10 cellular contexts compared by ENCODE assay signal in the genomic region with DNA sequence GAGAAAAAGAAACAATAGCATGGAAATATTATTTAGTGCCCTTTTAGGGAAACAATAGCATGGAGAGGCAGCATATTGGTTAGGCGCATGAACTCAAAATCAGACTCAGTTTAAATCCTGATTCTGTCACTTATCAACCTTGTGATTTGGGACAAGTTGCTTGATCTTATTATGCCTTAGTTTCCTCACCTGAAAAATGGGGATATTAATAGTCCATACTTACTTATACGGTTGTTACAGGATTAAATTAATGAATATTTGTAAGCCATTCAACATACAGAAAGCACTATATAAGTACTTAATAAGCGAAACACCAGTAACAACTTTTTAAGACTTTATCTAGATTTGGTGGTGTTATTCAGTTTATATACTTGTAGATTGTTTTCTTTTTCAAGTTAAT. TPM values are rescaled to one million over a fixed set of nuclear protein-coding genes. Genes with fewer than 3 reads are reported as not detected.
DNase-seq lines count a peak whose midpoint lies in the region; ATAC-seq, FAIRE-seq and TF ChIP-seq lines count a peak whose summit lies in the region.
"Had no signal": no experiment of that assay in that cellular context is flagged by ENCODE, and none has a peak within 500 bp of the region (broad histone marks: within the 10 kb centered on the region; RNA-seq: fewer than 3 reads in every experiment).

No MANE protein-coding gene starts in this region.

- no peaks in the 10 kb centered on the region for H3K9me3 ChIP-seq in OCI-LY1 (ENCODE audit: low read length)
- H3K9me3 ChIP-seq in endothelial cell of umbilical vein (replicated peaks; ENCODE audit: control insufficient read depth, insufficient read depth, low read length), result no peaks in the 10 kb centered on the region
- H3K9me3 ChIP-seq: thyroid gland had no signal

- no peaks in the 10 kb centered on the region for H3K9me1 ChIP-seq in endothelial cell of umbilical vein (replicated peaks; ENCODE audit: control insufficient read depth, extremely low read depth, insufficient read depth, low read length)

- H3K27me3 ChIP-seq in GM06990 (replicated peaks; ENCODE audit: control insufficient read depth, insufficient read depth, low read length) (no peaks in the 10 kb centered on the region), OCI-LY1 (ENCODE audit: insufficient read depth, low read length) (no peaks in the 10 kb centered on the region), endothelial cell of umbilical vein (ENCODE audit: control insufficient read depth in 2 of 2, insufficient read depth in 2 of 2, low read length in 2 of 2) (peaks cover 7 to 15% of the 10 kb centered on the region in 2 experiments), rectal smooth muscle tissue (ENCODE audit: control insufficient read depth, insufficient read depth, low read length) (no peaks in the 10 kb centered on the region)
- H3K27me3 ChIP-seq: thyroid gland had no signal

- H4K20me1 ChIP-seq in OCI-LY1 (ENCODE audit: insufficient read depth, low read length), result no peaks in the 10 kb centered on the region
- H4K20me1 ChIP-seq in endothelial cell of umbilical vein (replicated peaks; ENCODE audit: control insufficient read depth, extremely low read depth, insufficient read depth, low read length), result no peaks in the 10 kb centered on the region

- H3K9me2 ChIP-seq in OCI-LY1 (ENCODE audit: low read depth, low read length), result no peaks in the 10 kb centered on the region

- H3K4me2 ChIP-seq in OCI-LY1 (ENCODE audit: low read length), result peak overlapping the region; percentile 87
- peak overlapping the region; percentile 94 for H3K4me2 ChIP-seq in endothelial cell of umbilical vein (ENCODE audit: insufficient read depth, low read length)

- POLR2A ChIA-PET in endothelial cell of umbilical vein (lab: Charles Lee), result no interaction called here

- intact Hi-C loops in endothelial cell of umbilical vein (cut with micrococcal nuclease), result loop anchor here (1.0 to 5.0 kb wide), 5 partner anchors 95 to 580 kb away; a partner anchor contains a TSS

- TF ChIP-seq POLR2A in endothelial cell of umbilical vein (IDR thresholded peaks at IDR 0.05; ENCODE audit: low read depth, low read length), result no peak

- FAIRE-seq in endothelial cell of umbilical vein (lab: Jason Lieb, UNC), result no peak

- H3K9ac ChIP-seq in OCI-LY1 (ENCODE audit: low read length), result peak overlapping the region; percentile 88
- H3K9ac ChIP-seq in endothelial cell of umbilical vein (replicated peaks; ENCODE audit: extremely low read depth, insufficient read depth, low read length), result no peak overlapping the region
- H3K9ac ChIP-seq in rectal smooth muscle tissue (ENCODE audit: low read length), result no peak overlapping the region

- no TSS peak for BruUV-seq in endothelial cell of umbilical vein (replicated peaks; lab: Mats Ljungman, UMichigan)

- CTCF ChIA-PET in endothelial cell of umbilical vein (lab: Charles Lee), result no interaction called here

- H3K4me3 ChIP-seq in GM06990 (replicated peaks; ENCODE audit: low read depth, low read length) (peak overlapping the region; percentile 89), OCI-LY1 (ENCODE audit: low read depth, low read length, poor library complexity, severe bottlenecking) (peak overlapping the region; percentile 89), endothelial cell of umbilical vein (replicated peaks in 1 of 3; ENCODE audit: insufficient read depth in 1 of 3, low read depth in 1 of 3, low read length in 3 of 3) (peak overlapping the region in 1 of 3 experiments; percentile 89), rectal smooth muscle tissue (ENCODE audit: low read length) (peak overlapping the region; percentile 6)

- no peak for DNase-seq in GM06990 (ENCODE audit: extremely low read depth, insufficient read length)
- DNase-seq in endothelial cell of umbilical vein (ENCODE audit: low read depth, low spot score), result no peak
- DNase-seq in AG20443 (ENCODE audit: low spot score), result no peak
- no peak for DNase-seq in foreskin melanocyte
- DNase-seq: SHP77, thyroid gland had no signal

- ATAC-seq in HG03139 (IDR thresholded peaks at IDR 0.05; ENCODE audit: unreplicated experiment) (no peak), GM21528 (IDR thresholded peaks at IDR 0.05; ENCODE audit: low FRiP score, unreplicated experiment) (no peak)

- H3K79me2 ChIP-seq in OCI-LY1 (ENCODE audit: insufficient read depth, low read length) (no peaks in the 10 kb centered on the region), endothelial cell of umbilical vein (ENCODE audit: control insufficient read depth, insufficient read depth, low read length) (peaks cover 16% of the 10 kb centered on the region)

- TF ChIP-seq CTCF in GM06990 (IDR thresholded peaks at IDR 0.05; ENCODE audit: insufficient read depth, low read length, poor library complexity, severe bottlenecking) (no peak), OCI-LY1 (IDR thresholded peaks at IDR 0.05; ENCODE audit: low read length) (no peak), endothelial cell of umbilical vein (IDR thresholded peaks at IDR 0.05; ENCODE audit: extremely low read depth in 1 of 2, insufficient read depth in 1 of 2, low read depth in 1 of 2, low read length in 2 of 2) (no peak)

- no peak overlapping the region for H2AFZ ChIP-seq in OCI-LY1 (ENCODE audit: low read length)
- no peak overlapping the region for H2AFZ ChIP-seq in endothelial cell of umbilical vein (ENCODE audit: low read depth, low read length)

- H3K27ac ChIP-seq in OCI-LY1 (ENCODE audit: low read depth, low read length, poor library complexity, severe bottlenecking) (no peak overlapping the region), endothelial cell of umbilical vein (ENCODE audit: insufficient read depth, low read depth, low read length) (no peak overlapping the region), rectal smooth muscle tissue (ENCODE audit: low read depth, low read length) (no peak overlapping the region)

- H3F3A ChIP-seq in OCI-LY1 (ENCODE audit: insufficient read depth, low read length), result no peaks in the 10 kb centered on the region

- no peaks in the 10 kb centered on the region; the same call in 1 of the 2 replicates for H3K36me3 ChIP-seq in GM06990 (ENCODE audit: control insufficient read depth, insufficient read depth, low read length)
- peaks cover 15% of the 10 kb centered on the region for H3K36me3 ChIP-seq in OCI-LY1 (ENCODE audit: insufficient read depth, low read length)
- H3K36me3 ChIP-seq in endothelial cell of umbilical vein (ENCODE audit: control insufficient read depth in 2 of 2, extremely low read depth in 1 of 2, insufficient read depth in 2 of 2, low read length in 2 of 2), result peaks cover 3 to 5% of the 10 kb centered on the region in 2 experiments
- no peaks in the 10 kb centered on the region for H3K36me3 ChIP-seq in rectal smooth muscle tissue (ENCODE audit: control insufficient read depth, insufficient read depth, low read length)
- H3K36me3 ChIP-seq: thyroid gland had no signal

- dilution Hi-C loops in endothelial cell of umbilical vein (cut with MboI; ENCODE audit: extremely low pct_ligation_motif_present, low sequenced_read_pairs), result no loop called here

- H3K4me1 ChIP-seq in OCI-LY1 (ENCODE audit: insufficient read depth, low read length, severe bottlenecking) (peaks cover 26% of the 10 kb centered on the region), endothelial cell of umbilical vein (ENCODE audit: control insufficient read depth, extremely low read depth, insufficient read depth, low read length) (peaks cover 11% of the 10 kb centered on the region), rectal smooth muscle tissue (ENCODE audit: control insufficient read depth, insufficient read depth, low read length) (peaks cover 13% of the 10 kb centered on the region)

TF ChIP-seq in endothelial cell of umbilical vein, 7 proteins besides CTCF, POLR2A, EP300 and RAD21:
- TF ChIP-seq FOS (IDR thresholded peaks at IDR 0.05; ENCODE audit: borderline replicate concordance, insufficient read depth, low read length), result no peak
- no peak for TF ChIP-seq EZH2 (IDR thresholded peaks at IDR 0.05; ENCODE audit: borderline replicate concordance, low read depth, low read length, severe bottlenecking)
- TF ChIP-seq POLR2AphosphoS5 (IDR thresholded peaks at IDR 0.05; ENCODE audit: insufficient read depth, low read depth, low read length), result no peak
- TF ChIP-seq GATA2 (IDR thresholded peaks at IDR 0.05; ENCODE audit: insufficient read depth, insufficient read length, low read depth, low read length), result no peak
- no peak for TF ChIP-seq JUN (IDR thresholded peaks at IDR 0.05; ENCODE audit: borderline replicate concordance, insufficient read depth, insufficient read length, low read depth)
- TF ChIP-seq, protein P1, sequence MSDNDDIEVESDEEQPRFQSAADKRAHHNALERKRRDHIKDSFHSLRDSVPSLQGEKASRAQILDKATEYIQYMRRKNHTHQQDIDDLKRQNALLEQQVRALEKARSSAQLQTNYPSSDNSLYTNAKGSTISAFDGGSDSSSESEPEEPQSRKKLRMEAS (IDR thresholded peaks at IDR 0.05; ENCODE audit: insufficient read depth, insufficient read length), result no peak
- no peak for TF ChIP-seq MYC (IDR thresholded peaks at IDR 0.05; ENCODE audit: low read depth, low read length)

RNA-seq across cellular contexts. Expression of a gene that starts 1.2 kb away (rescaled TPM):
- total RNA-seq in endothelial cell of umbilical vein, result 25.8 and 26.4 TPM in 2 replicates
- polyA plus RNA-seq in endothelial cell of umbilical vein, result 15.8 and 20.6 TPM in 2 replicates
- polyA plus RNA-seq in endothelial cell of umbilical vein (2011; cell fraction: cytosol; rRNA removed), result 19.9 and 23.0 TPM in 2 replicates
- polyA plus RNA-seq in endothelial cell of umbilical vein (2011; cell fraction: nucleus; rRNA removed), result 20.1 and 22.4 TPM in 2 replicates
- 13.7 and 19.6 TPM in 2 replicates for polyA plus RNA-seq in endothelial cell of umbilical vein (2012)
- 28.2 and 37.4 TPM in 2 replicates for polyA minus RNA-seq in endothelial cell of umbilical vein
- polyA minus RNA-seq in endothelial cell of umbilical vein (2011; cell fraction: cytosol; rRNA and poly(A)+ RNA removed), result 27.5 TPM
- 28.8 and 38.9 TPM in 2 replicates for polyA minus RNA-seq in endothelial cell of umbilical vein (2011; cell fraction: nucleus; rRNA and poly(A)+ RNA removed)

RNA-seq across cellular contexts. Expression of a gene that starts 15.2 kb away (rescaled TPM):
- total RNA-seq in endothelial cell of umbilical vein, result not detected in 2 replicates
- polyA plus RNA-seq in endothelial cell of umbilical vein, result 0.01 and 0.02 TPM in 2 replicates
- 0.01 and 0.03 TPM in 2 replicates for polyA plus RNA-seq in endothelial cell of umbilical vein (2011; cell fraction: cytosol; rRNA removed)
- polyA plus RNA-seq in endothelial cell of umbilical vein (2011; cell fraction: nucleus; rRNA removed), result 0.04 TPM in 1 of 2 replicates, not detected in the other
- not detected in 2 replicates for polyA plus RNA-seq in endothelial cell of umbilical vein (2012)
- 0.32 TPM in 1 of 2 replicates, not detected in the other for polyA minus RNA-seq in endothelial cell of umbilical vein
- not detected for polyA minus RNA-seq in endothelial cell of umbilical vein (2011; cell fraction: cytosol; rRNA and poly(A)+ RNA removed)
- polyA minus RNA-seq in endothelial cell of umbilical vein (2011; cell fraction: nucleus; rRNA and poly(A)+ RNA removed), result 0.14 TPM in 1 of 2 replicates, not detected in the other
